Comparison of ENCODE assay signal across 11 cellular contexts in genomic region chr2:181458881-181459280, GRCh38. TPM values are rescaled to one million over a fixed set of nuclear protein-coding genes. Genes with fewer than 3 reads are reported as not detected.
A peak's percentile ranks its signal among the peaks of the same experiment; 100 is the strongest.
DNase-seq lines count a peak whose midpoint lies in the region; ATAC-seq and TF ChIP-seq lines count a peak whose summit lies in the region.
"Had no signal": no experiment of that assay in that cellular context is flagged by ENCODE, and none has a peak within 500 bp of the region (broad histone marks: within the 10 kb centered on the region; RNA-seq: fewer than 3 reads in every experiment).

No MANE protein-coding gene starts in this region.

- H3K27ac ChIP-seq in duodenal mucosa (ENCODE audit: low read depth, low read length) (no peak overlapping the region), tibial artery (no peak overlapping the region)
- H3K27ac ChIP-seq: 22Rv1 had no signal

- no peak for TF ChIP-seq CTCF in tibial artery (IDR thresholded peaks at IDR 0.05)

- ATAC-seq in GM21786 (IDR thresholded peaks at IDR 0.05; ENCODE audit: unreplicated experiment) = no peak
- ATAC-seq: HCT116, mucosa of descending colon had no signal

- H3K9ac ChIP-seq in duodenal mucosa (ENCODE audit: low read depth in 1 of 2, low read length in 2 of 2) = peak overlapping the region; percentile 69 to 72
- peak overlapping the region; percentile 10 for H3K9ac ChIP-seq in skeletal muscle satellite cell (ENCODE audit: low read depth, low read length)

- intact Hi-C loops in tibial artery (cut with DNase I; ENCODE audit: low total_unique reads) = no loop called here

- H3K4me2 ChIP-seq in skeletal muscle satellite cell (ENCODE audit: low read length) = peak overlapping the region; percentile 98

- H3K4me1 ChIP-seq in duodenal mucosa (ENCODE audit: control insufficient read depth in 1 of 2, insufficient read depth in 2 of 2, low read length in 2 of 2) (peaks cover 11 to 12% of the 10 kb centered on the region in 2 donors), skeletal muscle satellite cell (ENCODE audit: control insufficient read depth, insufficient read depth, low read length) (peaks cover 29% of the 10 kb centered on the region), tibial artery (peaks cover 0 to 20% (median 17%) of the 10 kb centered on the region in 4 donors)

- H3K36me3 ChIP-seq in duodenal mucosa (ENCODE audit: control insufficient read depth in 1 of 2, insufficient read depth in 2 of 2, low read length in 2 of 2) (no peaks in the 10 kb centered on the region), skeletal muscle satellite cell (ENCODE audit: insufficient read depth, low read length) (no peaks in the 10 kb centered on the region), tibial artery (no peaks in the 10 kb centered on the region)

- DNase-seq in DMS 273 (lab: John Stamatoyannopoulos, UW; ENCODE audit: unreplicated experiment) = peak; percentile 40
- no peak for DNase-seq in DMS 273 treated with DMSO at 0.1 percent for 48 hours (lab: John Stamatoyannopoulos, UW)
- DNase-seq in NOMO-1 treated with DMSO at 0.1 percent for 48 hours (lab: John Stamatoyannopoulos, UW; ENCODE audit: unreplicated experiment) = peak; percentile 80
- DNase-seq in tibial artery = no peak
- DNase-seq in NCI-H2171 (lab: John Stamatoyannopoulos, UW) = no peak
- DNase-seq: mucosa of descending colon had no signal

- H3K4me3 ChIP-seq in duodenal mucosa (ENCODE audit: low read depth in 1 of 2, low read length in 2 of 2) (peak overlapping the region; percentile 77 to 81), skeletal muscle satellite cell (ENCODE audit: low read length) (peak overlapping the region; percentile 91), tibial artery (no peak overlapping the region)
- H3K4me3 ChIP-seq: mucosa of descending colon had no signal

- H3K9me3 ChIP-seq in duodenal mucosa (ENCODE audit: control insufficient read depth in 1 of 2, low read length in 2 of 2) (no peaks in the 10 kb centered on the region), skeletal muscle satellite cell (replicated peaks; ENCODE audit: low read length) (no peaks in the 10 kb centered on the region), tibial artery (no peaks in the 10 kb centered on the region)
- H3K9me3 ChIP-seq: mucosa of descending colon had no signal

- H3K27me3 ChIP-seq in duodenal mucosa (ENCODE audit: control insufficient read depth in 1 of 2, insufficient read depth in 2 of 2, low read length in 2 of 2) (peaks cover 16 to 18% of the 10 kb centered on the region in 2 donors), skeletal muscle satellite cell (ENCODE audit: control insufficient read depth, insufficient read depth, low read length) (no peaks in the 10 kb centered on the region), tibial artery (peaks cover 0 to 26% of the 10 kb centered on the region in 2 donors)

RNA-seq across cellular contexts. Expression of gene ITGA4, which starts 1.7 kb away (rescaled TPM):
- total RNA-seq in skeletal muscle satellite cell (2012; rRNA removed) = 44.6 and 60.6 TPM in 2 replicates

Comparison
In these comparisons a context has a peak if more than half of its experiments do, and no peak if none do; other contexts are left out.
1. DNase-seq: peak in DMS 273 (single experiment) and NOMO-1 treated with DMSO at 0.1 percent for 48 hours (single experiment); none in DMS 273 treated with DMSO at 0.1 percent for 48 hours (single experiment), tibial artery (0 of 2) and NCI-H2171 (single experiment).
2. H3K4me3 ChIP-seq: peak in duodenal mucosa (2 of 2) and skeletal muscle satellite cell (single experiment); none in tibial artery (0 of 2).